In the genomic region with DNA sequence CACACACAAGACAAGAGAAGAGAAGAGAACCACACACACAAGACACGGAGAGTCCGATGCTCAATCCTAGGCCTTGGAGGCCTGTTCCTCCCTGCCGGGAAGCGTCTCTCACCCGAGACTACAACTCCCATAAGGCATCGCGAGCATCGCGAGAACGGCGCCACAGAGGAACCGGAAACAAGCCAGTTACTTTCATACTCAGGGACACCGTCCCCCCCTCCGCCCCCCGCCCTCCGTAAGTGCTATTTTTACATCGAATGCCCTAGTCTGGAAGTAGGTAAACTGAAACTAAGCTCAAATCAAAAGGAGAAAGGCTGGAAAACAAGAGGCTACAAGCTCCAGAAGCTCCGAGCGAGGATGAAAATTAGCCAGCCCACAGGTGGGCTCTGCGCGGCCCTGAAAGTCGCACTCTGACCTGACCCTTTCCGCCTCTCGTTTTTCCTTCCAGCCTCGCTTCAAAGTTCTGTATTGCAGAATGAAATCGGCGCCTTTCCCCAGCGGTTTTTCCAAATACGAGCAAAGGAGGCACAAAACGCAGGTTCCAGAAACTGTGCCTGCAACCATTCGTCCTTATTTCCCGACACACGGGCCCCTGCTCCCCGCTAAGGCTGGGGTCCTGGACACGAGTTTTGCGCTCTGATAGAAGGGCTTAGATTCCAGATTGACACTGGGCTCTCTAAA, we compare ENCODE assay signal across 8 cellular contexts. TPM values are rescaled to one million over a fixed set of nuclear protein-coding genes. Genes with fewer than 3 reads are reported as not detected.
DNase-seq lines count a peak whose midpoint lies in the region; ATAC-seq and TF ChIP-seq lines count a peak whose summit lies in the region.

No MANE protein-coding gene starts in this region.

- intact Hi-C loops in activated T-helper 1 cell treated with anti-CD3 and anti-CD28 coated beads, Interleukin-12 subunit alpha, Interleukin-12 subunit beta, Interleukin-2, Interleukin-4 antibody, amounts not matched to agents 30 ng/mL and 10 ng/mL and 1 ng/mL, durations not matched to agents 14 hours and 24 hours and 36 hours (cut with micrococcal nuclease) = loop anchor here (1.0 kb wide), 9 partner anchors 11 to 482 kb away; a partner anchor contains a TSS
- intact Hi-C loops in naive thymus-derived CD4-positive, alpha-beta T cell (cut with micrococcal nuclease) = loop anchor here (1.0 to 5.0 kb wide), 12 partner anchors 11 to 1558 kb away; a partner anchor contains a TSS

- H3K27me3 ChIP-seq in DND-41 (ENCODE audit: insufficient read depth, low read length, poor library complexity) (no peaks in the 10 kb centered on the region), Peyer's patch (no peaks in the 10 kb centered on the region)
- no peaks in the 10 kb centered on the region for H3K27me3 ChIP-seq in naive thymus-derived CD4-positive, alpha-beta T cell (ENCODE audit: control insufficient read depth in 2 of 2, insufficient read depth in 2 of 2, low read length in 2 of 2)

- H3K27ac ChIP-seq in DND-41 (ENCODE audit: low read length) = peak overlapping the region; percentile 92
- H3K27ac ChIP-seq in KOPT-K1 (ENCODE audit: low read depth, low read length, poor library complexity, severe bottlenecking) = peak overlapping the region; percentile 91
- peak overlapping the region; percentile 84 to 96 (median 95) for H3K27ac ChIP-seq in Peyer's patch
- H3K27ac ChIP-seq in naive thymus-derived CD4-positive, alpha-beta T cell (ENCODE audit: low read depth, low read length) = peak overlapping the region; percentile 82

- H3K4me2 ChIP-seq in DND-41 (ENCODE audit: insufficient read depth, low read length) = peak overlapping the region; percentile 66

- H3K9ac ChIP-seq in DND-41 (ENCODE audit: low read depth, low read length) = peak overlapping the region; percentile 83

- DNase-seq in DND-41 (peak; percentile 96), Peyer's patch (peak; percentile 93 to 98 (median 94)), fibroblast of mammary gland (ENCODE audit: low read depth) (peak; percentile 93)
- DNase-seq in activated T-helper 1 cell treated with anti-CD3 and anti-CD28 coated beads, Interleukin-12 subunit alpha, Interleukin-12 subunit beta, Interleukin-2, Interleukin-4 antibody, amounts not matched to agents 30 ng/mL and 10 ng/mL and 1 ng/mL, durations not matched to agents 14 hours and 24 hours and 36 hours (ENCODE audit: low spot score) = peak; percentile 92
- peak; percentile 81 to 91 (median 89) for DNase-seq in naive thymus-derived CD4-positive, alpha-beta T cell

- H3K4me1 ChIP-seq in DND-41 (ENCODE audit: insufficient read depth, low read length) (peaks cover 10% of the 10 kb centered on the region), Peyer's patch (peaks cover 0 to 4% (median 0%) of the 10 kb centered on the region in 4 donors)
- H3K4me1 ChIP-seq in naive thymus-derived CD4-positive, alpha-beta T cell (ENCODE audit: control insufficient read depth in 2 of 2, insufficient read depth in 2 of 2, low read length in 2 of 2) = peaks cover 5 to 6% of the 10 kb centered on the region in 2 donors

- peak overlapping the region; percentile 91 for H3K4me3 Mint-ChIP-seq in activated T-helper 1 cell treated with anti-CD3 and anti-CD28 coated beads, Interleukin-12 subunit alpha, Interleukin-12 subunit beta, Interleukin-2, Interleukin-4 antibody, amounts not matched to agents 30 ng/mL and 10 ng/mL and 1 ng/mL, durations not matched to agents 14 hours and 24 hours and 36 hours
- peak overlapping the region; percentile 84 to 99 (median 96) for H3K4me3 Mint-ChIP-seq in naive thymus-derived CD4-positive, alpha-beta T cell
- peak overlapping the region; percentile 90 for H3K4me3 Mint-ChIP-seq in stimulated activated memory B cell treated with anti-CD40 and anti-IgM and Interleukin-4, amounts not matched to agents 10 μg/mL and 1 μg/mL and 100 μg/mL, for 72 hours

- no peaks in the 10 kb centered on the region for H3K27me3 Mint-ChIP-seq in activated T-helper 1 cell treated with anti-CD3 and anti-CD28 coated beads, Interleukin-12 subunit alpha, Interleukin-12 subunit beta, Interleukin-2, Interleukin-4 antibody, amounts not matched to agents 30 ng/mL and 10 ng/mL and 1 ng/mL, durations not matched to agents 14 hours and 24 hours and 36 hours (ENCODE audit: insufficient read depth)
- no peaks in the 10 kb centered on the region for H3K27me3 Mint-ChIP-seq in naive thymus-derived CD4-positive, alpha-beta T cell
- no peaks in the 10 kb centered on the region for H3K27me3 Mint-ChIP-seq in stimulated activated memory B cell treated with anti-CD40 and anti-IgM and Interleukin-4, amounts not matched to agents 10 μg/mL and 1 μg/mL and 100 μg/mL, for 72 hours

- no peaks in the 10 kb centered on the region for H3K36me3 Mint-ChIP-seq in activated T-helper 1 cell treated with anti-CD3 and anti-CD28 coated beads, Interleukin-12 subunit alpha, Interleukin-12 subunit beta, Interleukin-2, Interleukin-4 antibody, amounts not matched to agents 30 ng/mL and 10 ng/mL and 1 ng/mL, durations not matched to agents 14 hours and 24 hours and 36 hours (ENCODE audit: low read depth)
- peaks cover 0 to 4% (median 0%) of the 10 kb centered on the region in 5 donors for H3K36me3 Mint-ChIP-seq in naive thymus-derived CD4-positive, alpha-beta T cell
- H3K36me3 Mint-ChIP-seq in stimulated activated memory B cell treated with anti-CD40 and anti-IgM and Interleukin-4, amounts not matched to agents 10 μg/mL and 1 μg/mL and 100 μg/mL, for 72 hours = no peaks in the 10 kb centered on the region

- H3K79me2 ChIP-seq in DND-41 (ENCODE audit: insufficient read depth, low read length) = peaks cover 7% of the 10 kb centered on the region

- TF ChIP-seq POLR2A in Peyer's patch (IDR thresholded peaks at IDR 0.05) = peak; percentile 44 to 79

- POLR2A ChIA-PET in naive thymus-derived CD4-positive, alpha-beta T cell (lab: Charles Lee) = interaction anchor here (0.6 to 1.4 kb wide), 9 partner anchors 34 to 625 kb away, joined by 3 to 7 read pairs (median 6); a partner anchor contains a TSS

- H3K36me3 ChIP-seq in DND-41 (ENCODE audit: insufficient read depth, low read length) (no peaks in the 10 kb centered on the region), KOPT-K1 (ENCODE audit: insufficient read depth, low read length) (no peaks in the 10 kb centered on the region), Peyer's patch (no peaks in the 10 kb centered on the region)
- H3K36me3 ChIP-seq in naive thymus-derived CD4-positive, alpha-beta T cell (ENCODE audit: control insufficient read depth in 2 of 3, insufficient read depth in 3 of 3, low read length in 3 of 3) = no peaks in the 10 kb centered on the region

- no peaks in the 10 kb centered on the region for H4K20me1 ChIP-seq in DND-41 (ENCODE audit: insufficient read depth, low read length)

- H3K9me3 Mint-ChIP-seq in activated T-helper 1 cell treated with anti-CD3 and anti-CD28 coated beads, Interleukin-12 subunit alpha, Interleukin-12 subunit beta, Interleukin-2, Interleukin-4 antibody, amounts not matched to agents 30 ng/mL and 10 ng/mL and 1 ng/mL, durations not matched to agents 14 hours and 24 hours and 36 hours = no peaks in the 10 kb centered on the region
- peaks cover 0 to 1% (median 0%) of the 10 kb centered on the region in 11 donors for H3K9me3 Mint-ChIP-seq in naive thymus-derived CD4-positive, alpha-beta T cell
- no peaks in the 10 kb centered on the region for H3K9me3 Mint-ChIP-seq in stimulated activated memory B cell treated with anti-CD40 and anti-IgM and Interleukin-4, amounts not matched to agents 10 μg/mL and 1 μg/mL and 100 μg/mL, for 72 hours

- peak overlapping the region; percentile 95 for H3K27ac Mint-ChIP-seq in activated T-helper 1 cell treated with anti-CD3 and anti-CD28 coated beads, Interleukin-12 subunit alpha, Interleukin-12 subunit beta, Interleukin-2, Interleukin-4 antibody, amounts not matched to agents 30 ng/mL and 10 ng/mL and 1 ng/mL, durations not matched to agents 14 hours and 24 hours and 36 hours
- peak overlapping the region; percentile 81 to 100 (median 97) for H3K27ac Mint-ChIP-seq in naive thymus-derived CD4-positive, alpha-beta T cell
- peak overlapping the region; percentile 83 for H3K27ac Mint-ChIP-seq in stimulated activated memory B cell treated with anti-CD40 and anti-IgM and Interleukin-4, amounts not matched to agents 10 μg/mL and 1 μg/mL and 100 μg/mL, for 72 hours

- H2AFZ ChIP-seq in DND-41 (ENCODE audit: low read depth, low read length) = peak overlapping the region; percentile 91

- CTCF ChIA-PET in naive thymus-derived CD4-positive, alpha-beta T cell (lab: Charles Lee) = interaction anchor here (0.5 to 1.1 kb wide), 4 partner anchors 16 to 433 kb away, joined by 3 to 5 read pairs (median 3); no protein-coding TSS in a partner anchor

- TF ChIP-seq CTCF in DND-41 (IDR thresholded peaks at IDR 0.05; ENCODE audit: borderline replicate concordance, extremely low read depth, low read length, poor library complexity, severe bottlenecking) (no peak), Peyer's patch (IDR thresholded peaks at IDR 0.05) (no peak), fibroblast of mammary gland (conservative IDR thresholded peaks at IDR 0.05; ENCODE audit: control insufficient read depth, insufficient read depth, low read depth, low read length) (no peak)

- ATAC-seq in DND-41 (ENCODE audit: insufficient read depth, low read depth) = peak; percentile 100
- ATAC-seq in GM21825 (IDR thresholded peaks at IDR 0.05; ENCODE audit: unreplicated experiment) = peak; percentile 93
- ATAC-seq in naive thymus-derived CD4-positive, alpha-beta T cell = peak; percentile 100
- peak; percentile 99 for ATAC-seq in stimulated activated memory B cell treated with anti-CD40 and anti-IgM and Interleukin-4, amounts not matched to agents 10 μg/mL and 1 μg/mL and 100 μg/mL, for 72 hours

- no peaks in the 10 kb centered on the region for H3K4me1 Mint-ChIP-seq in activated T-helper 1 cell treated with anti-CD3 and anti-CD28 coated beads, Interleukin-12 subunit alpha, Interleukin-12 subunit beta, Interleukin-2, Interleukin-4 antibody, amounts not matched to agents 30 ng/mL and 10 ng/mL and 1 ng/mL, durations not matched to agents 14 hours and 24 hours and 36 hours (ENCODE audit: low read depth)
- peaks cover 5 to 12% (median 8%) of the 10 kb centered on the region in 7 donors for H3K4me1 Mint-ChIP-seq in naive thymus-derived CD4-positive, alpha-beta T cell
- H3K4me1 Mint-ChIP-seq in stimulated activated memory B cell treated with anti-CD40 and anti-IgM and Interleukin-4, amounts not matched to agents 10 μg/mL and 1 μg/mL and 100 μg/mL, for 72 hours = peaks cover 14% of the 10 kb centered on the region

- no peaks in the 10 kb centered on the region for H3K9me3 ChIP-seq in DND-41 (ENCODE audit: insufficient read depth, low read length, severe bottlenecking)
- no peaks in the 10 kb centered on the region for H3K9me3 ChIP-seq in KOPT-K1 (ENCODE audit: insufficient read depth, low read length, poor library complexity, severe bottlenecking)
- H3K9me3 ChIP-seq in Peyer's patch = no peaks in the 10 kb centered on the region
- no peaks in the 10 kb centered on the region for H3K9me3 ChIP-seq in naive thymus-derived CD4-positive, alpha-beta T cell (ENCODE audit: control insufficient read depth in 2 of 3, low read length in 3 of 3)

- peak overlapping the region; percentile 70 to 78 for H3K4me3 ChIP-seq in DND-41 (ENCODE audit: low read depth in 1 of 2, low read length in 2 of 2)
- H3K4me3 ChIP-seq in Peyer's patch = peak overlapping the region; percentile 57 to 93 (median 82)
- peak overlapping the region; percentile 79 for H3K4me3 ChIP-seq in fibroblast of mammary gland (ENCODE audit: control insufficient read depth, low read depth, low read length)
- H3K4me3 ChIP-seq in naive thymus-derived CD4-positive, alpha-beta T cell (ENCODE audit: low read length) = peak overlapping the region; percentile 79

RNA-seq across cellular contexts. Expression of a gene that starts 11.5 kb away (rescaled TPM):
- 1 to 10 TPM in 3 of 4 donors, not detected in 1; 1.8 to 3.3 (median 1.9) TPM for total RNA-seq in Peyer's patch
- total RNA-seq in activated T-helper 1 cell treated with anti-CD3 and anti-CD28 coated beads, Interleukin-12 subunit alpha, Interleukin-12 subunit beta, Interleukin-2, Interleukin-4 antibody, amounts not matched to agents 30 ng/mL and 10 ng/mL and 1 ng/mL, durations not matched to agents 14 hours and 24 hours and 36 hours = 25.0 and 27.2 TPM in 2 replicates
- 1 to 10 TPM in 1 of 5 experiments, not detected in 4; 7.2 TPM for total RNA-seq in naive thymus-derived CD4-positive, alpha-beta T cell
- under 1 TPM in 1 of 2 donors, not detected in 1; 0.61 TPM for polyA plus RNA-seq in naive thymus-derived CD4-positive, alpha-beta T cell

RNA-seq across cellular contexts. Expression of a gene that starts 35.0 kb away (rescaled TPM):
- 10 to 100 TPM; 12.1 to 25.6 (median 14.0) TPM for total RNA-seq in Peyer's patch
- total RNA-seq in activated T-helper 1 cell treated with anti-CD3 and anti-CD28 coated beads, Interleukin-12 subunit alpha, Interleukin-12 subunit beta, Interleukin-2, Interleukin-4 antibody, amounts not matched to agents 30 ng/mL and 10 ng/mL and 1 ng/mL, durations not matched to agents 14 hours and 24 hours and 36 hours = 27.4 and 29.3 TPM in 2 replicates
- total RNA-seq in naive thymus-derived CD4-positive, alpha-beta T cell = 10 to 100 TPM; 25.9 to 66.8 (median 59.5) TPM
- polyA plus RNA-seq in naive thymus-derived CD4-positive, alpha-beta T cell = 10 to 100 TPM; 13.6 to 24.0 TPM

Comparison
In these comparisons a context has a peak if more than half of its experiments do, and no peak if none do; other contexts are left out.
1. Peak in every context shown above with its lines: DNase-seq, ATAC-seq, H3K4me3 ChIP-seq and H3K27ac ChIP-seq.